9 cellular contexts compared by ENCODE assay signal in the genomic region with DNA sequence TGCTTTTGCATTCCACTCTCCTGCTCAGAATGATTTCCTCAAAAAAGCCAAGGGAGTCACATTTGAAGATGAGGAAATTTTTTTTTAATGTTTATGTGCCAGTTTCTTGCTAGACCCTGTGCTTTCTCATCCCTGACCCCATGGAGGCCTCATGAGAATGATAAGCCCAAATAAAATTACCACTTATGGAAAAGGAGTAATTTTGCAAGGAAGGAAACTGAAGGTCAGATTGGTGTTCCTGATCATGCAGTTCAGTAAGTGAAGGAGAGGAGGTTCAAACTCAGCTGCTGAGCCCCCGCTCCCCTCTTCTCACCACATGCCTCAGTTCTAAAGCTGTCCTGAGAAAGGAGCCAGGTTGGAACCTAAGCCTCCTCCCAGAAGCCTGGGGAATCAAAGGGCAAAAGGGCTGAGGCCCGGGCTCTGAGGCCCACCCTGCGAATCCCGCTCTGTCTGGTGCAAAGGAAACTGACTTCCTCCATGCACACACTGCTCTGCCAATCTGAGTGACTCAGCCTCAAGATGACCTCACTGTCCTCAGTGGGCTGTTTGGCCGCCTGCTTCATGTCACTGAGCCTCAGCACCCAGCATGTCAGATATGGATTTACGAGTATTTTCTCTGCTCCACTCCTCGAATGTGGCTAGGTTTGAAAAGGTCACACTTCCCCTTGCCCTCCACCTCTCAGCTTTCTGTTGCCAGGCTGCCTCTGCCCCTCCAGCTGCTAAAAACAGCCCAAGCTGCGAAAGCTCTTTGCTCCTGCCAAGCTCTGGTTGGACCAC. TPM values are rescaled to one million over a fixed set of nuclear protein-coding genes. Genes with fewer than 3 reads are reported as not detected.
DNase-seq lines count a peak whose midpoint lies in the region; ATAC-seq and TF ChIP-seq lines count a peak whose summit lies in the region.
"Had no signal": no experiment of that assay in that cellular context is flagged by ENCODE, and none has a peak within 500 bp of the region (broad histone marks: within the 10 kb centered on the region; RNA-seq: fewer than 3 reads in every experiment).

No MANE protein-coding gene starts in this region.

- DNase-seq in DND-41 (no peak), endodermal cell (peak; percentile 58), NCI-H345 (lab: John Stamatoyannopoulos, UW) (no peak)
- DNase-seq in stimulated activated CD4-positive, alpha-beta T cell treated with anti-CD3 and anti-CD28 coated beads, Interleukin-4, amount 100 ng/mL, for 4 hours: no peak

- H3K9ac ChIP-seq in DND-41 (ENCODE audit: low read depth, low read length) (no peak overlapping the region), endodermal cell (ENCODE audit: extremely low read depth, low read length, poor library complexity, severe bottlenecking) (no peak overlapping the region), mucosa of rectum (ENCODE audit: low read depth in 1 of 2, low read length in 2 of 2) (peak overlapping the region in 1 of 2 donors; percentile 42)

- no peak overlapping the region for H3K4me3 Mint-ChIP-seq in endodermal cell

- no peak for TF ChIP-seq CTCF in DND-41 (IDR thresholded peaks at IDR 0.05; ENCODE audit: borderline replicate concordance, extremely low read depth, low read length, poor library complexity, severe bottlenecking)
- no peak for TF ChIP-seq CTCF in endodermal cell (conservative IDR thresholded peaks at IDR 0.05)

- H3K36me3 ChIP-seq in DND-41 (ENCODE audit: insufficient read depth, low read length): no peaks in the 10 kb centered on the region
- no peaks in the 10 kb centered on the region for H3K36me3 ChIP-seq in endodermal cell (ENCODE audit: control insufficient read depth, insufficient read depth, low read length)
- H3K36me3 ChIP-seq in mucosa of rectum (ENCODE audit: control insufficient read depth in 2 of 2, insufficient read depth in 2 of 2, low read length in 2 of 2): no peaks in the 10 kb centered on the region
- H3K36me3 ChIP-seq in urinary bladder (ENCODE audit: insufficient read depth): no peaks in the 10 kb centered on the region

- H3K4me3 ChIP-seq in DND-41 (ENCODE audit: low read depth in 1 of 2, low read length in 2 of 2) (no peak overlapping the region), endodermal cell (ENCODE audit: low read length) (no peak overlapping the region), mucosa of rectum (ENCODE audit: low read length in 2 of 2) (no peak overlapping the region), urinary bladder (ENCODE audit: low read depth, low read length) (no peak overlapping the region)

- no peaks in the 10 kb centered on the region for H3K36me3 Mint-ChIP-seq in endodermal cell (ENCODE audit: low read depth)

- H3K79me2 ChIP-seq in DND-41 (ENCODE audit: insufficient read depth, low read length): no peaks in the 10 kb centered on the region

- H3K27me3 ChIP-seq in DND-41 (ENCODE audit: insufficient read depth, low read length, poor library complexity) (no peaks in the 10 kb centered on the region), endodermal cell (ENCODE audit: control insufficient read depth, insufficient read depth, low read length, poor library complexity, severe bottlenecking) (no peaks in the 10 kb centered on the region), mucosa of rectum (ENCODE audit: control insufficient read depth in 2 of 2, insufficient read depth in 2 of 2, low read length in 2 of 2) (no peaks in the 10 kb centered on the region)

- no peak overlapping the region for H3K4me2 ChIP-seq in DND-41 (ENCODE audit: insufficient read depth, low read length)

- ATAC-seq in DND-41 (ENCODE audit: insufficient read depth, low read depth) (peak; percentile 52; the same call in 2 of the 3 replicates), GM18520 (IDR thresholded peaks at IDR 0.05; ENCODE audit: unreplicated experiment) (no peak)

- H3K4me1 Mint-ChIP-seq in endodermal cell: peaks cover 27% of the 10 kb centered on the region

- H3K4me1 ChIP-seq in DND-41 (ENCODE audit: insufficient read depth, low read length) (no peaks in the 10 kb centered on the region), endodermal cell (ENCODE audit: control insufficient read depth, insufficient read depth, low read length) (peaks cover 19% of the 10 kb centered on the region), mucosa of rectum (ENCODE audit: control insufficient read depth in 2 of 2, insufficient read depth in 2 of 2, low read length in 2 of 2) (peaks cover 4 to 18% of the 10 kb centered on the region in 2 donors), urinary bladder (ENCODE audit: insufficient read depth) (no peaks in the 10 kb centered on the region)

- H3K9me3 Mint-ChIP-seq in endodermal cell: no peaks in the 10 kb centered on the region

- peak overlapping the region; percentile 89 for H3K27ac Mint-ChIP-seq in endodermal cell

- no peak overlapping the region for H3K27ac ChIP-seq in DND-41 (ENCODE audit: low read length)
- H3K27ac ChIP-seq in endodermal cell (ENCODE audit: low read depth, low read length): peak overlapping the region; percentile 50
- peak overlapping the region; percentile 76 for H3K27ac ChIP-seq in mucosa of rectum (ENCODE audit: low read depth in 2 of 2, low read length in 2 of 2)
- H3K27ac ChIP-seq in urinary bladder (ENCODE audit: low read depth): peak overlapping the region; percentile 77
- H3K27ac ChIP-seq: epithelial cell of prostate had no signal

- no peaks in the 10 kb centered on the region for H3K9me3 ChIP-seq in DND-41 (ENCODE audit: insufficient read depth, low read length, severe bottlenecking)
- no peaks in the 10 kb centered on the region for H3K9me3 ChIP-seq in endodermal cell (ENCODE audit: control insufficient read depth, low read length)
- H3K9me3 ChIP-seq in mucosa of rectum (ENCODE audit: control insufficient read depth in 2 of 2, low read length in 2 of 2): no peaks in the 10 kb centered on the region

- no peaks in the 10 kb centered on the region for H3K27me3 Mint-ChIP-seq in endodermal cell (ENCODE audit: insufficient read depth)

- H2AFZ ChIP-seq in DND-41 (ENCODE audit: low read depth, low read length): no peak overlapping the region

- 87 to 89% methylated on average over 3 to 8 of the region's 8 CpGs for WGBS in endodermal cell (ENCODE audit: insufficient coverage in 1 of 2, insufficient read length in 1 of 2), 2 experiments
- 9% methylated on average over 8 of the region's 8 CpGs for WGBS in urinary bladder

- no peaks in the 10 kb centered on the region for H4K20me1 ChIP-seq in DND-41 (ENCODE audit: insufficient read depth, low read length)

TF ChIP-seq in PFSK-1, 5 proteins besides CTCF, POLR2A, EP300 and RAD21:
- no peak for TF ChIP-seq POLR2AphosphoS5 (IDR thresholded peaks at IDR 0.05; ENCODE audit: low read depth, low read length)
- peak; percentile 40 for TF ChIP-seq FOXP2 (optimal IDR thresholded peaks at IDR 0.05; ENCODE audit: borderline replicate concordance, extremely low read depth, extremely low read length, insufficient read depth)

RNA-seq across cellular contexts. Expression of gene FLNB, which starts 56.9 kb away (rescaled TPM):
- polyA plus RNA-seq in PFSK-1 (2012; ENCODE audit: insufficient read length, low read depth): 143 TPM
- 100 to 1,000 TPM; 212 to 221 TPM for total RNA-seq in endodermal cell
- polyA plus RNA-seq in endodermal cell (2013, experiment 1 of 2): 86.0 TPM
- polyA plus RNA-seq in endodermal cell (2013, experiment 2 of 2): 96.0 TPM
- 155 TPM for total RNA-seq in urinary bladder
- 98.3 TPM for polyA plus RNA-seq in urinary bladder
